Comparison of ENCODE assay signal across 23 cellular contexts in the genomic region with DNA sequence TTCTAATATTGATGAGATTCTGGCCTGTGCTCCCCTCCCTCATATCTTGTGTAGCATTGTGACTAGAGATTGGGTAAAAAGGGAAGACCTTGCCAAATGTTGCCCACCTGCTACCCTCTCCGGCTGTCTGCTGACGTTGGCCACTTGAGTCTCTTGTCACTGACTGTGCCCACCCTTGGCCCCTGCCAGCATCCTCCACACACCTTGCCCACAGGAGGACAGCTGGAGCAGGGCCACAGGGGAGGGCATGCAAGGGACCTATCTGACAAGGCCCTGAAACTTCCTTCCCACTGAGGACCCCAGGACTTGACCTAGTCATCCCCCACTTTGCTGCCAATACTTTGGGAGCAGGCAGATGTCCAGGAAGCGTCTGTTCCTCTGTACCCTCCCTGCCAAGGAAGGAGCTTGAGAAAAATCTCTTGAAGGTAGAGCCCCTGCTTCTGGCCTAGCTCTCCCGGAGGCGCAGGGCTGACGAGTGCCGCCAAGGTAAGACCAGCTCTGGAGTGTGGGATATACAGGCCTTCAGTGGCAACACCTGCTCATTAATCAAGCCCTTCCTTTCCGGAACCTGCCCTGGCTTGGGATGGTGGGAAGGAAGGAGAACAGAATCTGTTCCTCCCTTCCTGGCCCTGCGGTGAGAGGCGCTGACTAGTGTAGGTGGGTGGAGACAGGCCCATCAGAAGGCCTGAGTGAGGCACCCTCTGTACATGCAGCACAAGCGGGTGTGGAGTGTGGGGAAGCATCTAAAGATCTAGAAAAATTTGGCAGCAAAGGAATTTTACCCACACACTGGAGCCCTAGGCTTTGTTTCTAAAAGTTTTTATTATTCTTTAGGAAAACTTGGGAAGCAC. TPM values are rescaled to one million over a fixed set of nuclear protein-coding genes. Genes with fewer than 3 reads are reported as not detected.
DNase-seq lines count a peak whose midpoint lies in the region; TF ChIP-seq lines count a peak whose summit lies in the region.
"Had no signal": no experiment of that assay in that cellular context is flagged by ENCODE, and none has a peak within 500 bp of the region (broad histone marks: within the 10 kb centered on the region; RNA-seq: fewer than 3 reads in every experiment).

No MANE protein-coding gene starts in this region.

- in situ Hi-C loops in brain microvascular endothelial cell (cut with HindIII; ENCODE audit: low pct_ligation_motif_present, low sequenced_read_pairs), result no loop called here

- 40 to 57% methylated on average over 8 to 9 of the region's 11 CpGs for WGBS in esophagus squamous epithelium, 2 donors

- H3K36me3 ChIP-seq in breast epithelium (no peaks in the 10 kb centered on the region), esophagus squamous epithelium (no peaks in the 10 kb centered on the region), brain microvascular endothelial cell (replicated peaks) (no peaks in the 10 kb centered on the region)
- H3K36me3 ChIP-seq: heart left ventricle, neural progenitor cell had no signal

- POLR2A ChIA-PET in MCF 10A (lab: Yijun Ruan, JAX), result interaction anchor here (0.9 to 2.4 kb wide), 4 partner anchors 11 to 33 kb away, joined by 4 to 12 read pairs (median 6); no protein-coding TSS in a partner anchor

- TF ChIP-seq CTCF in MCF 10A (IDR thresholded peaks at IDR 0.05; ENCODE audit: unreplicated experiment), result no peak
- no peak for TF ChIP-seq CTCF in breast epithelium (IDR thresholded peaks at IDR 0.05)
- no peak for TF ChIP-seq CTCF in esophagus squamous epithelium (IDR thresholded peaks at IDR 0.05)
- TF ChIP-seq CTCF in brain microvascular endothelial cell (IDR thresholded peaks at IDR 0.05; ENCODE audit: low read depth, low read length, missing control alignments), result no peak

- peaks cover 24% of the 10 kb centered on the region for H3K4me1 Mint-ChIP-seq in MCF 10A (ENCODE audit: insufficient read depth, unreplicated experiment)

- H3K4me1 ChIP-seq in breast epithelium, result no peaks in the 10 kb centered on the region
- H3K4me1 ChIP-seq in esophagus squamous epithelium, result peaks cover 35 to 61% (median 39%) of the 10 kb centered on the region in 3 donors

- TF ChIP-seq POLR2A in breast epithelium (IDR thresholded peaks at IDR 0.05) (no peak), esophagus squamous epithelium (IDR thresholded peaks at IDR 0.05) (no peak)

- H3K4me3 Mint-ChIP-seq in MCF 10A (ENCODE audit: unreplicated experiment), result no peak overlapping the region
- H3K4me3 Mint-ChIP-seq: activated CD4-positive, alpha-beta memory T cell treated with anti-CD3 and anti-CD28 coated beads for 36 hours; activated T-cell treated with anti-CD3 and anti-CD28 coated beads, Interleukin-2, amount 50 U/mL, for 24 hours; effector memory CD8-positive, alpha-beta T cell; immature natural killer cell; neural progenitor cell; T-helper 2 cell treated with Interferon-gamma antibody and Interleukin-4, amounts not matched to agents 5 μg/mL and 100 μg/mL, for 36 hours had no signal

- CTCF ChIA-PET in MCF 10A (lab: Yijun Ruan, JAX), result interaction anchor here (0.6 to 4.4 kb wide), 7 partner anchors 11 to 790 kb away, joined by 3 to 35 read pairs (median 4); no protein-coding TSS in a partner anchor

- H3K4me3 ChIP-seq in breast epithelium, result no peak overlapping the region
- H3K4me3 ChIP-seq in esophagus squamous epithelium, result no peak overlapping the region
- no peak overlapping the region for H3K4me3 ChIP-seq in brain microvascular endothelial cell (ENCODE audit: low read depth, low read length)
- H3K4me3 ChIP-seq: heart left ventricle, neural progenitor cell had no signal

- intact Hi-C loops in MCF 10A (cut with micrococcal nuclease), result no loop called here
- intact Hi-C loops in breast epithelium (cut with DNase I; ENCODE audit: low total_unique reads), result no loop called here
- intact Hi-C loops in esophagus squamous epithelium (cut with DNase I), result no loop called here

- H3K27ac ChIP-seq in breast epithelium, result peak overlapping the region in 1 of 2 donors; percentile 43
- H3K27ac ChIP-seq in esophagus squamous epithelium, result peak overlapping the region; percentile 69 to 85 (median 82)
- H3K27ac ChIP-seq in brain microvascular endothelial cell, result no peak overlapping the region
- H3K27ac ChIP-seq: neural progenitor cell had no signal

- H3K27ac Mint-ChIP-seq in MCF 10A (ENCODE audit: low read depth, unreplicated experiment), result peak overlapping the region; percentile 54
- H3K27ac Mint-ChIP-seq: activated CD4-positive, alpha-beta memory T cell treated with anti-CD3 and anti-CD28 coated beads for 36 hours; activated naive CD4-positive, alpha-beta T cell treated with anti-CD3 and anti-CD28 coated beads, Interleukin-2, amount 50 U/mL, for 72 hours; activated T-cell treated with anti-CD3 and anti-CD28 coated beads, Interleukin-2, amount 50 U/mL, for 24 hours; effector memory CD8-positive, alpha-beta T cell; immature natural killer cell; neural progenitor cell; T-helper 2 cell treated with Interferon-gamma antibody and Interleukin-4, amounts not matched to agents 5 μg/mL and 100 μg/mL, for 36 hours had no signal

- H3K9me3 ChIP-seq in breast epithelium (no peaks in the 10 kb centered on the region), esophagus squamous epithelium (no peaks in the 10 kb centered on the region)
- H3K9me3 ChIP-seq: heart left ventricle had no signal

- no peaks in the 10 kb centered on the region for H3K27me3 Mint-ChIP-seq in MCF 10A (ENCODE audit: insufficient read depth, unreplicated experiment)

- H3K9me3 Mint-ChIP-seq in MCF 10A (ENCODE audit: unreplicated experiment), result no peaks in the 10 kb centered on the region
- H3K9me3 Mint-ChIP-seq: activated CD4-positive, alpha-beta memory T cell treated with anti-CD3 and anti-CD28 coated beads for 36 hours; activated naive CD4-positive, alpha-beta T cell treated with anti-CD3 and anti-CD28 coated beads, Interleukin-2, amount 50 U/mL, for 72 hours; activated T-cell treated with anti-CD3 and anti-CD28 coated beads, Interleukin-2, amount 50 U/mL, for 24 hours; effector memory CD8-positive, alpha-beta T cell; IgD-negative memory B cell; immature natural killer cell; neural progenitor cell; T-helper 2 cell treated with Interferon-gamma antibody and Interleukin-4, amounts not matched to agents 5 μg/mL and 100 μg/mL, for 36 hours had no signal

- DNase-seq in MCF 10A (ENCODE audit: unreplicated experiment) (peak; percentile 63), breast epithelium (ENCODE audit: low spot score in 2 of 2) (no peak), UCSD-AML1 (lab: John Stamatoyannopoulos, UW; ENCODE audit: unreplicated experiment) (peak; percentile 48), esophagus squamous epithelium (lab: John Stamatoyannopoulos, UW) (no peak), AG20443 (ENCODE audit: low spot score) (no peak), brain microvascular endothelial cell (no peak), T-helper 2 cell (no peak)
- no peak for DNase-seq in activated T-cell treated with anti-CD3 and anti-CD28 coated beads, Interleukin-2, amount 50 U/mL, for 1 hour
- DNase-seq: activated CD4-positive, alpha-beta memory T cell treated with anti-CD3 and anti-CD28 coated beads for 36 hours; activated CD4-positive, CD25-positive, alpha-beta regulatory T cell; activated T-cell treated with anti-CD3 and anti-CD28 coated beads, Interleukin-2, amount 50 U/mL, for 24 hours; effector memory CD8-positive, alpha-beta T cell; heart left ventricle; immature natural killer cell; left ventricle myocardium superior; NCI-H1694; NCI-H345; stimulated activated CD4-positive, alpha-beta T cell treated with anti-CD3 and anti-CD28 coated beads, Interleukin-12 subunit alpha, Interleukin-12 subunit beta, amount 100 ng/mL, for 4 hours had no signal

- H3K36me3 Mint-ChIP-seq in MCF 10A (ENCODE audit: insufficient read depth, unreplicated experiment), result peaks cover 4% of the 10 kb centered on the region
- H3K36me3 Mint-ChIP-seq: activated CD4-positive, alpha-beta memory T cell treated with anti-CD3 and anti-CD28 coated beads for 36 hours; IgD-negative memory B cell; immature natural killer cell had no signal

- no TSS peak for BruUV-seq in MCF 10A (replicated peaks; lab: Mats Ljungman, UMichigan)

- H3K27me3 ChIP-seq in breast epithelium, result no peaks in the 10 kb centered on the region
- peaks cover 0 to 4% (median 0%) of the 10 kb centered on the region in 4 donors for H3K27me3 ChIP-seq in esophagus squamous epithelium
- H3K27me3 ChIP-seq in brain microvascular endothelial cell (replicated peaks), result no peaks in the 10 kb centered on the region

RNA-seq across cellular contexts. Expression of gene PAK6, which starts 4.9 kb away (rescaled TPM):
- 9.3 and 9.5 TPM in 2 replicates for total RNA-seq in MCF 10A (2022)
- 10 to 100 TPM in 1 of 3 donors, 1 to 10 TPM in 1, under 1 TPM in 1; 0.80 to 11.0 (median 9.5) TPM for total RNA-seq in breast epithelium
- 10 to 100 TPM; 31.5 to 53.5 (median 37.2) TPM for total RNA-seq in esophagus squamous epithelium

RNA-seq across cellular contexts. Expression of gene ANKRD63, which starts 48.9 kb away (rescaled TPM):
- not detected in 2 replicates for total RNA-seq in MCF 10A (2022)
- total RNA-seq in breast epithelium, result not detected
- not detected for total RNA-seq in esophagus squamous epithelium
- total RNA-seq: A172; activated CD4-positive, alpha-beta memory T cell treated with anti-CD3 and anti-CD28 coated beads for 36 hours; activated naive CD4-positive, alpha-beta T cell treated with anti-CD3 and anti-CD28 coated beads, Interleukin-2, amount 50 U/mL, for 72 hours had no signal

Comparison
In these comparisons a context has a peak if more than half of its experiments do, and no peak if none do; other contexts are left out.
1. DNase-seq: peak in MCF 10A (single experiment) and UCSD-AML1 (single experiment); none in breast epithelium (0 of 2), esophagus squamous epithelium (single experiment), activated T-cell treated with anti-CD3 and anti-CD28 coated beads, Interleukin-2, amount 50 U/mL, for 1 hour (single experiment), AG20443 (single experiment), brain microvascular endothelial cell (single experiment) and T-helper 2 cell (0 of 5).